In the genomic region with DNA sequence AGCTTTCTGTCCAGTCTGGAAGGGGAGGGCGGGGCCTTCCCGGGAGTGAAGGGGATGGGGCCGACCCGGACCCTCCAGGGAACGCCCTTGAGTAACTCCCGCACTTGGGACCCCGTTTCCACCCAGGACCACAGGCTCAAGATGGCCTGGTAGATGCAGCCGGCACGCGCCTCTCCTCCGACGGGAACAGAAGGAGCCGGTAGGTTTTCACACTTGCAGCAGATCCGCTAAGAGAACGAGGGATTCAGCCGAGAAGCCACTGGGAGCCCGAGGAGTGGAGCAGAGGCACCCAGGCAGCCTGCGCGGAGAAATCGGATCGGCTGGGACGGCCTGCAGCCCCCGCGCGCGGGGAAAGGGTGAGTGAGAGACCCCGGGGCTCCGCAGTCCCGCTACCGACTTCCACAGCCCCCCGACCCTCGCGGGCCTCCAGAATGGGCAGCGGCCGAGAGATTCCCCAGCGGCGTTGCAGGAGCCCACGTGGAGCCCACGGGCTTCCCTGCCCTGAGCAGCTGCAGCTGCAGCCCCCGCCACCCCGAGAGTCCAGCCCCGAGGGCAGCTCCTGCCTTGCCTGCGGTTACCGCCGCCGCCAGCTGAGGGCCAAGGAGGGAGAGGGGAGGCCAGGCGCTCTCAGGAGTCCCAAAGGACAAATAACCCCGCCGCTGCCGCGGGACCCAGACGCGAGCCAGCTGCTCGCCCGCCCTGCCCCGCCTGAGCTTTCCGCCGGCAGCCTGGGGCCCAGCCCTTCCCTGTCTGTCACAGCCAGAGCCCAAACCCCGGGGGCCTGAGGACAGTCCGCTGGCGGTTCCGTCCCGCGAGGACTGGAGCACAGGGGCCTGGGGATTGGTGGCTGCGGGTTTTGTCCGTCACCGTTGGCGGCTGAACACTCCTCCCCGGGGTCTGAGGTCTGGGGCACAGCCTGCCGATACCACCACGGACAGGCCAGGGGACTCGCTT, we compare ENCODE assay signal across 11 cellular contexts. TPM values are rescaled to one million over a fixed set of nuclear protein-coding genes. Genes with fewer than 3 reads are reported as not detected.
DNase-seq lines count a peak whose midpoint lies in the region; ATAC-seq, FAIRE-seq and TF ChIP-seq lines count a peak whose summit lies in the region.
"Had no signal": no experiment of that assay in that cellular context is flagged by ENCODE, and none has a peak within 500 bp of the region (broad histone marks: within the 10 kb centered on the region; RNA-seq: fewer than 3 reads in every experiment).

No MANE protein-coding gene starts in this region.

- no peaks in the 10 kb centered on the region for H4K20me1 ChIP-seq in hepatocyte (ENCODE audit: insufficient read depth, poor library complexity, severe bottlenecking)

- no peaks in the 10 kb centered on the region for H3K9me3 ChIP-seq in ES-I3 (ENCODE audit: control insufficient read depth, insufficient read depth, low read length)
- peaks cover 11% of the 10 kb centered on the region for H3K9me3 ChIP-seq in hepatocyte (ENCODE audit: low read depth)
- no peaks in the 10 kb centered on the region for H3K9me3 ChIP-seq in pancreas
- H3K9me3 ChIP-seq: suprapubic skin had no signal

- H3K4me3 ChIP-seq in hepatocyte (no peak overlapping the region), pancreas (no peak overlapping the region)
- H3K4me3 ChIP-seq: cardiac muscle cell, suprapubic skin had no signal

- peak overlapping the region; percentile 93 for H3K9ac ChIP-seq in ES-I3 (ENCODE audit: low read depth, low read length)

- H3K27ac ChIP-seq in hepatocyte: no peak overlapping the region
- no peak overlapping the region for H3K27ac ChIP-seq in pancreas
- H3K27ac ChIP-seq: cardiac muscle cell, suprapubic skin had no signal

- H3K9me2 ChIP-seq in hepatocyte (replicated peaks; ENCODE audit: insufficient read depth): no peaks in the 10 kb centered on the region

- FAIRE-seq in pancreas (lab: Jason Lieb, UNC): no peak
- FAIRE-seq: H54 had no signal

- H3K79me2 ChIP-seq in hepatocyte: no peaks in the 10 kb centered on the region

- H3K4me2 ChIP-seq in hepatocyte: peak overlapping the region; percentile 78

- DNase-seq in NCI-H2171 treated with DMSO at 0.1 percent for 48 hours (lab: John Stamatoyannopoulos, UW) (peak; percentile 65), hepatocyte (ENCODE audit: low spot score) (peak; percentile 25), pancreas (peak in 2 of 6 donors; percentile 63 to 64), GOT3 (lab: John Stamatoyannopoulos, UW) (no peak)
- DNase-seq in stimulated activated CD4-positive, alpha-beta T cell treated with anti-CD3 and anti-CD28 coated beads, Interleukin-15, amount 100 ng/mL, for 24 hours: no peak
- no peak for DNase-seq in stimulated activated CD4-positive, alpha-beta T cell treated with anti-CD3 and anti-CD28 coated beads, Interleukin-4, amount 100 ng/mL, for 1 hour
- DNase-seq: right cardiac atrium had no signal

- ATAC-seq in pancreas: peak; percentile 29 to 76 (median 42)

- TF ChIP-seq CTCF in hepatocyte (IDR thresholded peaks at IDR 0.05; ENCODE audit: poor library complexity) (no peak), pancreas (IDR thresholded peaks at IDR 0.05) (no peak)

- H3K4me1 ChIP-seq in ES-I3 (ENCODE audit: insufficient read depth, low read length) (peaks cover 13% of the 10 kb centered on the region), hepatocyte (ENCODE audit: insufficient read depth) (peaks cover 7% of the 10 kb centered on the region), pancreas (no peaks in the 10 kb centered on the region)

- 4% methylated on average over 50 of the region's 72 CpGs for WGBS in hepatocyte (ENCODE audit: low lambda C conversion rate, missing lambda C conversion rate)
- WGBS in pancreas, 2 donors: 5 to 7% methylated on average over 60 to 72 of the region's 72 CpGs

- peaks cover 23% of the 10 kb centered on the region for H3K36me3 ChIP-seq in ES-I3 (ENCODE audit: insufficient read depth, low read length)
- H3K36me3 ChIP-seq in hepatocyte (replicated peaks; ENCODE audit: insufficient read depth, low read depth): no peaks in the 10 kb centered on the region
- no peaks in the 10 kb centered on the region for H3K36me3 ChIP-seq in pancreas
- H3K36me3 ChIP-seq: cardiac muscle cell, suprapubic skin had no signal

- intact Hi-C loops in pancreas (cut with DNase I): no loop called here

- peaks cover 66% of the 10 kb centered on the region for H3K27me3 ChIP-seq in hepatocyte
- peaks cover 9 to 57% (median 11%) of the 10 kb centered on the region in 4 donors for H3K27me3 ChIP-seq in pancreas

- peak overlapping the region; percentile 31 for H2AFZ ChIP-seq in hepatocyte

RNA-seq across cellular contexts. Expression of a gene that starts 21.8 kb away (rescaled TPM):
- total RNA-seq in hepatocyte (24.2 and 30.5 TPM in 2 replicates), pancreas (10 to 100 TPM; 10.4 to 16.0 (median 13.3) TPM)
- polyA plus RNA-seq in hepatocyte (29.8 and 42.2 TPM in 2 replicates), pancreas (10 to 100 TPM; 11.6 to 22.9 TPM)

RNA-seq across cellular contexts. Expression of a gene that starts 54.9 kb away (rescaled TPM):
- total RNA-seq in hepatocyte (131 and 150 TPM in 2 replicates), pancreas (100 to 1,000 TPM in 2 of 6 donors, 10 to 100 TPM in 4; 75.4 to 106 (median 86.2) TPM)
- polyA plus RNA-seq in hepatocyte (193 and 238 TPM in 2 replicates), pancreas (100 to 1,000 TPM in 1 of 2 donors, 10 to 100 TPM in 1; 96.4 to 144 TPM)

Comparison
In these comparisons a context has a peak if more than half of its experiments do, and no peak if none do; other contexts are left out.
1. DNase-seq: peak in NCI-H2171 treated with DMSO at 0.1 percent for 48 hours (single experiment) and hepatocyte (single experiment); none in stimulated activated CD4-positive, alpha-beta T cell treated with anti-CD3 and anti-CD28 coated beads, Interleukin-15, amount 100 ng/mL, for 24 hours (single experiment), stimulated activated CD4-positive, alpha-beta T cell treated with anti-CD3 and anti-CD28 coated beads, Interleukin-4, amount 100 ng/mL, for 1 hour (single experiment) and GOT3 (single experiment).